ENCODE assay signal across 8 cellular contexts in the genomic region with DNA sequence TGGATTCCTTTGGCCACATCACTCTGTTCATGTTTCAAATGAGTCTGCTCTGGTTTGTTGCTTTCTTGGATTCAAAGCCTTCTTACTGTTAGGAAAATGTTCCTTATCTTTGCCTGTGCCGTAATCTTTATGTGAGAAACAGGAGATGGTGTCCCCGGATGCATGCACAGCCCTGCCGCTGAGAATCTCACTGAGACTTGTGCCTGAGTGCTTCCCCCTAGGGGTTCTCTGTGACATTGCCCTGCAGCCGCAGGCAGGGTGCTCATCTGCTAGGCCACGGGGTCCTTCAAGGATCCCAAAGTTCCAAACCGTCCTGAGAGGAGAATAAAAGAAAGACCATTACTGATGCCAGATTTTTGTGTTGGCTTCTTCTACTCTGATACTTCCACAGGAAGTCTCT.
DNase-seq lines count a peak whose midpoint lies in the region; ATAC-seq and TF ChIP-seq lines count a peak whose summit lies in the region.

No MANE protein-coding gene starts in this region.

- TF ChIP-seq POLR2A in testis (IDR thresholded peaks at IDR 0.05) (no peak), stomach (IDR thresholded peaks at IDR 0.05) (no peak)

- H3K4me2 ChIP-seq in KMS-11 = no peak overlapping the region

- H3K9ac ChIP-seq in KMS-11 = no peak overlapping the region

- H3K36me3 ChIP-seq in cardiac muscle cell (no peaks in the 10 kb centered on the region), KMS-11 (ENCODE audit: insufficient read depth) (no peaks in the 10 kb centered on the region), testis (ENCODE audit: low read depth, missing control alignments) (no peaks in the 10 kb centered on the region), stomach (no peaks in the 10 kb centered on the region)

- H3K79me2 ChIP-seq in KMS-11 (ENCODE audit: insufficient read depth, low read depth) = no peaks in the 10 kb centered on the region

- no peak overlapping the region for H2AFZ ChIP-seq in KMS-11 (ENCODE audit: low read depth)

- intact Hi-C loops in Right ventricle myocardium superior (cut with DNase I) = no loop called here
- intact Hi-C loops in testis (cut with DNase I; ENCODE audit: low total_unique reads) = no loop called here
- intact Hi-C loops in stomach (cut with DNase I; ENCODE audit: low total_unique reads) = no loop called here

- H4K20me1 ChIP-seq in KMS-11 (ENCODE audit: insufficient read depth) = no peaks in the 10 kb centered on the region

- H3K4me3 ChIP-seq in cardiac muscle cell (no peak overlapping the region), KMS-11 (IDR thresholded peaks at IDR 0.05; ENCODE audit: insufficient read depth, low read depth, low read length) (no peak overlapping the region), testis (no peak overlapping the region), stomach (no peak overlapping the region)

- H3K9me3 ChIP-seq in cardiac muscle cell (ENCODE audit: low read depth) = no peaks in the 10 kb centered on the region
- no peaks in the 10 kb centered on the region for H3K9me3 ChIP-seq in testis
- H3K9me3 ChIP-seq in stomach = no peaks in the 10 kb centered on the region

- DNase-seq in cardiac muscle cell (ENCODE audit: low read depth in 1 of 2, low spot score in 1 of 2) (peak in 1 of 2 donors; percentile 60), Right ventricle myocardium superior (no peak), cerebellar cortex (ENCODE audit: low spot score) (peak; percentile 16), testis (peak; percentile 76), stomach (no peak)

- ATAC-seq in Right ventricle myocardium superior (ENCODE audit: poor library complexity) (no peak), GM19467 (IDR thresholded peaks at IDR 0.05; ENCODE audit: unreplicated experiment) (no peak), HG03025 (IDR thresholded peaks at IDR 0.05; ENCODE audit: low FRiP score, unreplicated experiment) (no peak)

- 33 to 52% methylated on average over 6 of the region's 6 CpGs for WGBS in testis, 2 donors
- WGBS in stomach, 5 donors = 49 to 82% (median 75%) methylated on average over 6 of the region's 6 CpGs

- no peak overlapping the region for H3K27ac ChIP-seq in cardiac muscle cell
- H3K27ac ChIP-seq in KMS-11 = no peak overlapping the region
- no peak overlapping the region for H3K27ac ChIP-seq in testis
- no peak overlapping the region for H3K27ac ChIP-seq in stomach

- TF ChIP-seq CTCF in cardiac muscle cell (IDR thresholded peaks at IDR 0.05; ENCODE audit: low read depth, low read length) (peak; percentile 60), KMS-11 (conservative IDR thresholded peaks at IDR 0.05; ENCODE audit: low read depth, low read length) (peak; percentile 60), testis (IDR thresholded peaks at IDR 0.05) (peak in 2 of 3 experiments; percentile 7 to 76), stomach (IDR thresholded peaks at IDR 0.05) (no peak)

- H3K4me1 ChIP-seq in cardiac muscle cell (ENCODE audit: low read depth) (peaks cover 17% of the 10 kb centered on the region), KMS-11 (ENCODE audit: low read depth, poor library complexity, severe bottlenecking) (peaks cover 6% of the 10 kb centered on the region), testis (peaks cover 10% of the 10 kb centered on the region), stomach (peaks cover 0 to 16% (median 6%) of the 10 kb centered on the region in 4 donors)

- no peak for TF ChIP-seq EP300 in stomach (IDR thresholded peaks at IDR 0.05)

- H3K27me3 ChIP-seq in cardiac muscle cell (no peaks in the 10 kb centered on the region), KMS-11 (ENCODE audit: insufficient read depth, low read depth) (no peaks in the 10 kb centered on the region), testis (no peaks in the 10 kb centered on the region), stomach (no peaks in the 10 kb centered on the region)

Comparison
In these comparisons a context has a peak if more than half of its experiments do, and no peak if none do; other contexts are left out.
1. DNase-seq: peak in cerebellar cortex (single experiment) and testis (single experiment); none in Right ventricle myocardium superior (single experiment) and stomach (single experiment).
2. CTCF ChIP-seq: peak in cardiac muscle cell (single experiment), KMS-11 (single experiment) and testis (2 of 3); none in stomach (0 of 7).